ENCODE assay signal across 8 cellular contexts in genomic region chr19:4399871-4400768, GRCh38. TPM values are rescaled to one million over a fixed set of nuclear protein-coding genes. Genes with fewer than 3 reads are reported as not detected.
A peak's percentile ranks its signal among the peaks of the same experiment; 100 is the strongest.
DNase-seq lines count a peak whose midpoint lies in the region; ATAC-seq and TF ChIP-seq lines count a peak whose summit lies in the region.

Gene SH3GL1, minus strand, starts transcription at chr19:4400547. Its CDS starts 179 bp downstream, at chr19:4400368.

- DNase-seq in H7, result peak; percentile 96
- peak; percentile 67 for DNase-seq in RWPE2 (ENCODE audit: low spot score)
- DNase-seq in activated effector memory CD4-positive, alpha-beta T cell treated with Interleukin-2 at 50 U/mL for 16 hours, result peak; percentile 86
- DNase-seq in fibroblast of villous mesenchyme (ENCODE audit: low read depth), result peak; percentile 96
- peak; percentile 94 for DNase-seq in neural crest cell (ENCODE audit: low read depth, low spot score)

- no peaks in the 10 kb centered on the region for H3K27me3 Mint-ChIP-seq in neural crest cell (ENCODE audit: low read depth)

- peak within 1 kb of the TSS; percentile 62 for H3K27ac Mint-ChIP-seq in neural crest cell (ENCODE audit: unreplicated experiment)

- H2AFZ ChIP-seq in Loucy (ENCODE audit: low read length), result peak within 1 kb of the TSS; percentile 77

- peaks cover 65% of the 10 kb centered on the region for H4K20me1 ChIP-seq in Loucy (ENCODE audit: insufficient read depth, low read length, poor library complexity, severe bottlenecking)

- peaks cover 2% of the 10 kb centered on the region for H3K36me3 Mint-ChIP-seq in neural crest cell (ENCODE audit: low read depth)

- no peaks in the 10 kb centered on the region for H3F3A ChIP-seq in Loucy (ENCODE audit: low read depth)

- peak within 1 kb of the TSS; percentile 83 for H3K9ac ChIP-seq in ES-I3 (ENCODE audit: low read depth, low read length)
- peak within 1 kb of the TSS; percentile 91 for H3K9ac ChIP-seq in Loucy (ENCODE audit: low read depth, low read length, poor library complexity, severe bottlenecking)
- peak within 1 kb of the TSS; percentile 91 for H3K9ac ChIP-seq in stomach smooth muscle (ENCODE audit: low read length in 2 of 2)

- H3K79me2 ChIP-seq in Loucy (ENCODE audit: insufficient read depth, low read length), result peaks cover 75% of the 10 kb centered on the region

- H3K9me3 ChIP-seq in ES-I3 (ENCODE audit: control insufficient read depth, insufficient read depth, low read length) (no peaks in the 10 kb centered on the region; the same call in 1 of the 2 replicates), Loucy (ENCODE audit: insufficient read depth, low read depth, low read length) (no peaks in the 10 kb centered on the region), RWPE2 (ENCODE audit: severe bottlenecking) (no peaks in the 10 kb centered on the region), stomach smooth muscle (ENCODE audit: control insufficient read depth in 2 of 2, low read length in 2 of 2) (no peaks in the 10 kb centered on the region)

- H3K4me2 ChIP-seq in Loucy (ENCODE audit: low read depth, low read length, poor library complexity, severe bottlenecking), result peak within 1 kb of the TSS; percentile 98

- H3K4me3 ChIP-seq in H7 (ENCODE audit: insufficient read depth, low read depth, low read length), result peak within 1 kb of the TSS; percentile 80
- peak within 1 kb of the TSS; percentile 99 for H3K4me3 ChIP-seq in Loucy (ENCODE audit: low read length, poor library complexity, severe bottlenecking)
- H3K4me3 ChIP-seq in RWPE2 (ENCODE audit: severe bottlenecking), result peak within 1 kb of the TSS; percentile 97
- H3K4me3 ChIP-seq in fibroblast of villous mesenchyme (ENCODE audit: low read depth, low read length), result peak within 1 kb of the TSS; percentile 84
- H3K4me3 ChIP-seq in stomach smooth muscle (ENCODE audit: low read length in 2 of 2), result peak within 1 kb of the TSS; percentile 86 to 87

- H3K4me1 Mint-ChIP-seq in neural crest cell, result peaks cover 58% of the 10 kb centered on the region

- peak; percentile 57 for ATAC-seq in RWPE2 (ENCODE audit: low read depth)

- H3K4me1 ChIP-seq in ES-I3 (ENCODE audit: insufficient read depth, low read length) (peaks cover 14% of the 10 kb centered on the region), Loucy (ENCODE audit: insufficient read depth, low read length, poor library complexity, severe bottlenecking) (peaks cover 43% of the 10 kb centered on the region), RWPE2 (ENCODE audit: insufficient read depth, poor library complexity, severe bottlenecking) (peaks cover 23% of the 10 kb centered on the region), stomach smooth muscle (ENCODE audit: control insufficient read depth, insufficient read depth, low read length) (peaks cover 44% of the 10 kb centered on the region)

- no peaks in the 10 kb centered on the region for H3K9me3 Mint-ChIP-seq in neural crest cell

- H3K4me3 Mint-ChIP-seq in neural crest cell, result peak within 1 kb of the TSS; percentile 89

- no peaks in the 10 kb centered on the region for H3K9me2 ChIP-seq in Loucy (replicated peaks; ENCODE audit: low read depth, low read length)

- H3K27ac ChIP-seq in RWPE2 (ENCODE audit: poor library complexity, severe bottlenecking) (peak within 1 kb of the TSS; percentile 64), stomach smooth muscle (ENCODE audit: low read length) (peak within 1 kb of the TSS; percentile 70)

- H3K27me3 ChIP-seq in H7 (ENCODE audit: control insufficient read depth, insufficient read depth, low read length) (no peaks in the 10 kb centered on the region), Loucy (ENCODE audit: insufficient read depth, low read length, poor library complexity, severe bottlenecking) (peaks cover 5% of the 10 kb centered on the region), RWPE2 (ENCODE audit: insufficient read depth, poor library complexity, severe bottlenecking) (no peaks in the 10 kb centered on the region), stomach smooth muscle (ENCODE audit: control insufficient read depth in 1 of 2, insufficient read depth in 2 of 2, low read length in 2 of 2) (no peaks in the 10 kb centered on the region)

- H3K36me3 ChIP-seq in ES-I3 (ENCODE audit: insufficient read depth, low read length) (no peaks in the 10 kb centered on the region; the same call in 1 of the 2 replicates), H7 (replicated peaks; ENCODE audit: control insufficient read depth, insufficient read depth, low read length) (peaks cover 4% of the 10 kb centered on the region), Loucy (ENCODE audit: insufficient read depth, low read length) (no peaks in the 10 kb centered on the region), RWPE2 (ENCODE audit: low read depth) (peaks cover 53% of the 10 kb centered on the region), stomach smooth muscle (ENCODE audit: control insufficient read depth in 2 of 2, insufficient read depth in 2 of 2, low read length in 2 of 2) (peaks cover 3 to 4% of the 10 kb centered on the region in 2 donors)

- TF ChIP-seq CTCF in Loucy (conservative IDR thresholded peaks at IDR 0.05; ENCODE audit: low read length) (peak; percentile 83), RWPE2 (IDR thresholded peaks at IDR 0.05; ENCODE audit: poor library complexity, severe bottlenecking) (peak; percentile 98), fibroblast of villous mesenchyme (IDR thresholded peaks at IDR 0.05; ENCODE audit: insufficient read depth, low read depth, low read length) (peak; percentile 92), neural crest cell (conservative IDR thresholded peaks at IDR 0.05) (peak; percentile 97)

RNA-seq across cellular contexts. Expression of gene SH3GL1, which starts in this region (rescaled TPM):
- total RNA-seq in H7 (2014; rRNA removed; shearing (Covaris generic)), result 73.1 and 97.7 TPM in 2 replicates
- 65.2 and 72.5 TPM in 2 replicates for total RNA-seq in fibroblast of villous mesenchyme
- 85.9 and 95.3 TPM in 2 replicates for total RNA-seq in neural crest cell

Comparison
In these comparisons a context has a peak if more than half of its experiments do, and no peak if none do; other contexts are left out.
1. Peak in every context shown above with its lines: DNase-seq, ATAC-seq, H3K4me3 ChIP-seq and H3K27ac ChIP-seq.